Comparison of ENCODE assay signal across 8 cellular contexts in the genomic region with DNA sequence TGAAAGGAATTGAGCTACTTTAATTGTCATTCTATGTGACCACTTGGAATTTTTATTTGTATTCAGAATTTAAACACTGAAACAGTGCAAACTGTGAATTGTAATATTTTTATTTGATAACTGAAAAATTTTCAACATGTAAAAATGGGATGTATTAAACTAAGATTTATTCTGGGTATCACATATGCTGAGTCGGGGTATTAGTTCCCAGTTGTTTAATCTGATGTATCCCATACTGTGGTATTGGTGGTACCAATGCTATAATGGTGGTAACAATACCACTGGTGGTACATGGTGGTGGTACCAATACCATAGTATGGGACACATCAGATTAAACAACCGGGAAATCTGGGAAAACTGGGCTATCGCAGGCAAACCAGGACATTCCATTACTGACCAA.
"Had no signal": no experiment of that assay in that cellular context is flagged by ENCODE, and none has a peak within 500 bp of the region (broad histone marks: within the 10 kb centered on the region; RNA-seq: fewer than 3 reads in every experiment).

No MANE protein-coding gene starts in this region.

- H2AFZ ChIP-seq: GM23248 had no signal

- H3K27ac ChIP-seq: GM23248, KMS-11 had no signal

- DNase-seq: GM23248, GOT3, H9, HCEC 1CT, Karpas-422, KBM-7 had no signal

- H3K9ac ChIP-seq: GM23248, KMS-11 had no signal

- H3K4me2 ChIP-seq: KMS-11 had no signal

- FAIRE-seq: HTR-8/SVneo had no signal

- H3K4me3 Mint-ChIP-seq: H9 had no signal

- H3K9me3 Mint-ChIP-seq: H9 had no signal

- H3K4me3 ChIP-seq: GM23248 had no signal

- H3K27ac Mint-ChIP-seq: H9 had no signal
